Comparison of ENCODE assay signal across 12 cellular contexts in genomic region chr1:212611000-212611636, GRCh38. TPM values are rescaled to one million over a fixed set of nuclear protein-coding genes. Genes with fewer than 3 reads are reported as not detected.
DNase-seq lines count a peak whose midpoint lies in the region; ATAC-seq and TF ChIP-seq lines count a peak whose summit lies in the region.
"Had no signal": no experiment of that assay in that cellular context is flagged by ENCODE, and none has a peak within 500 bp of the region (broad histone marks: within the 10 kb centered on the region; RNA-seq: fewer than 3 reads in every experiment).

No MANE protein-coding gene starts in this region.

- H3K36me3 ChIP-seq in Panc1 (ENCODE audit: control insufficient read depth, insufficient read depth, low read length) (no peaks in the 10 kb centered on the region), endocrine pancreas (ENCODE audit: control insufficient read depth, insufficient read depth, low read length) (peaks cover 3% of the 10 kb centered on the region), mesendoderm (ENCODE audit: control insufficient read depth, insufficient read depth, low read length) (no peaks in the 10 kb centered on the region)
- H3K36me3 ChIP-seq: WERI-Rb-1 had no signal

- WGBS in mesendoderm (ENCODE audit: extremely low coverage, insufficient coverage, low lambda C conversion rate) = no CpG with 5 or more reads among the region's 2 CpGs

- H3K9ac ChIP-seq in endocrine pancreas (ENCODE audit: control insufficient read depth, insufficient read depth, low read length) (no peak overlapping the region), mesendoderm (ENCODE audit: low read length) (no peak overlapping the region)

- no peak for ATAC-seq in activated T-cell treated with anti-CD3 and anti-CD28 coated beads, Interleukin-2, amount 50 U/mL, for 4 hours
- no peak for ATAC-seq in Panc1
- ATAC-seq in stimulated activated naive CD8-positive, alpha-beta T cell treated with anti-CD3 and anti-CD28 coated beads, Interleukin-15, amount 100 ng/mL, for 72 hours = no peak
- ATAC-seq: esophagus mucosa, left colon had no signal

- no TSS peak for BruUV-seq in Panc1 (replicated peaks; lab: Mats Ljungman, UMichigan)

- H3K23ac ChIP-seq in mesendoderm (ENCODE audit: low read length) = no peak overlapping the region

- DNase-seq in activated T-cell treated with anti-CD3 and anti-CD28 coated beads, Interleukin-2, amount 50 U/mL, for 4 hours = no peak
- DNase-seq in activated T-cell treated with anti-CD3 and anti-CD28 coated beads, Interleukin-2, amount 50 U/mL, for 1 hour = no peak
- DNase-seq in Panc1 (ENCODE audit: low read depth, low spot score) (no peak), caudate nucleus (lab: John Stamatoyannopoulos, UW) (no peak), mesendoderm (no peak), SIG-M5 treated with dmso at 0.1 percent for 504 hours (lab: John Stamatoyannopoulos, UW; ENCODE audit: unreplicated experiment) (no peak)
- DNase-seq in stimulated activated naive CD8-positive, alpha-beta T cell treated with anti-CD3 and anti-CD28 coated beads, Interleukin-15, amount 100 ng/mL, for 72 hours = no peak
- DNase-seq: left colon, WERI-Rb-1 had no signal

- no peak for TF ChIP-seq CTCF in Panc1 (IDR thresholded peaks at IDR 0.05)

- no peak overlapping the region for H3K18ac ChIP-seq in mesendoderm (ENCODE audit: low read length)

- no peak overlapping the region for H2BK15ac ChIP-seq in mesendoderm (replicated peaks; ENCODE audit: low read depth)

- H3K27ac Mint-ChIP-seq in stimulated activated naive CD8-positive, alpha-beta T cell treated with anti-CD3 and anti-CD28 coated beads, Interleukin-15, amount 100 ng/mL, for 72 hours = peak overlapping the region; percentile 88 to 100

- H3K56ac ChIP-seq in mesendoderm (ENCODE audit: low read length) = no peak overlapping the region

- no peak overlapping the region for H4K8ac ChIP-seq in mesendoderm (ENCODE audit: low read depth, low read length)

- H3K4me3 ChIP-seq in Panc1 (ENCODE audit: low read depth in 2 of 2, low read length in 2 of 2) (peak overlapping the region; percentile 74 to 84), endocrine pancreas (ENCODE audit: control insufficient read depth, insufficient read depth, low read length) (peak overlapping the region; percentile 79), mesendoderm (ENCODE audit: low read length) (no peak overlapping the region)

- H3K4me1 ChIP-seq in Panc1 (ENCODE audit: control insufficient read depth, insufficient read depth, low read length) (peaks cover 18% of the 10 kb centered on the region), endocrine pancreas (ENCODE audit: control insufficient read depth, insufficient read depth, low read length) (no peaks in the 10 kb centered on the region), mesendoderm (ENCODE audit: control insufficient read depth, low read depth, low read length) (peaks cover 14% of the 10 kb centered on the region)

- peaks cover 37% of the 10 kb centered on the region for H3K79me2 ChIP-seq in mesendoderm (ENCODE audit: control insufficient read depth, insufficient read depth, low read length)

- H3K27me3 ChIP-seq in Panc1 (ENCODE audit: control insufficient read depth, insufficient read depth, low read length) = peaks cover 16% of the 10 kb centered on the region
- H3K27me3 ChIP-seq in endocrine pancreas (ENCODE audit: control insufficient read depth, insufficient read depth, low read length) = peaks cover 5% of the 10 kb centered on the region
- peaks cover 10% of the 10 kb centered on the region for H3K27me3 ChIP-seq in mesendoderm (ENCODE audit: insufficient read depth, low read length, poor library complexity)

- no peak overlapping the region for H2BK120ac ChIP-seq in mesendoderm (ENCODE audit: low read depth, low read length)

- no peak overlapping the region for H3K4ac ChIP-seq in mesendoderm (ENCODE audit: low read depth, low read length)

- H3K27ac ChIP-seq in Panc1 (ENCODE audit: low read length) = no peak overlapping the region
- H3K27ac ChIP-seq in caudate nucleus (ENCODE audit: low read depth, low read length) = no peak overlapping the region
- no peak overlapping the region for H3K27ac ChIP-seq in mesendoderm (ENCODE audit: low read depth, low read length)
- H3K27ac ChIP-seq: C4-2B, WERI-Rb-1 had no signal

- CTCF ChIA-PET in Panc1 (lab: Charles Lee) = no interaction called here

- no peak overlapping the region for H4K5ac ChIP-seq in mesendoderm (ENCODE audit: low read length)

- POLR2A ChIA-PET in Panc1 (lab: Charles Lee) = interaction anchor here (0.6 to 1.1 kb wide), 2 partner anchors 132 to 427 kb away, joined by 3 to 6 read pairs; no protein-coding TSS in a partner anchor

- no peaks in the 10 kb centered on the region for H3K9me3 ChIP-seq in Panc1 (ENCODE audit: control insufficient read depth, insufficient read depth, low read depth, low read length)
- H3K9me3 ChIP-seq in endocrine pancreas (ENCODE audit: control insufficient read depth, low read length) = no peaks in the 10 kb centered on the region

- H3K79me1 ChIP-seq in mesendoderm (ENCODE audit: low read length) = peaks cover 16% of the 10 kb centered on the region

- H3K4me2 ChIP-seq in mesendoderm (ENCODE audit: low read length) = no peak overlapping the region

- no peak overlapping the region for H2BK5ac ChIP-seq in mesendoderm (ENCODE audit: low read length)

- H3K9me3 Mint-ChIP-seq in activated T-cell treated with anti-CD3 and anti-CD28 coated beads, Interleukin-2, amount 50 U/mL, for 4 hours = no peaks in the 10 kb centered on the region
- no peaks in the 10 kb centered on the region for H3K9me3 Mint-ChIP-seq in stimulated activated naive CD8-positive, alpha-beta T cell treated with anti-CD3 and anti-CD28 coated beads, Interleukin-15, amount 100 ng/mL, for 72 hours

- peak overlapping the region; percentile 92 for H3K4me3 Mint-ChIP-seq in activated T-cell treated with anti-CD3 and anti-CD28 coated beads, Interleukin-2, amount 50 U/mL, for 4 hours
- peak overlapping the region; percentile 91 to 92 for H3K4me3 Mint-ChIP-seq in stimulated activated naive CD8-positive, alpha-beta T cell treated with anti-CD3 and anti-CD28 coated beads, Interleukin-15, amount 100 ng/mL, for 72 hours

- peaks cover 47% of the 10 kb centered on the region for H3K4me1 Mint-ChIP-seq in activated T-cell treated with anti-CD3 and anti-CD28 coated beads, Interleukin-2, amount 50 U/mL, for 4 hours (ENCODE audit: low read depth)
- peaks cover 76% of the 10 kb centered on the region for H3K4me1 Mint-ChIP-seq in stimulated activated naive CD8-positive, alpha-beta T cell treated with anti-CD3 and anti-CD28 coated beads, Interleukin-15, amount 100 ng/mL, for 72 hours

- in situ Hi-C loops in Panc1 (cut with HindIII; ENCODE audit: low pct_unique_long_range_greater_than_20kb, low sequenced_read_pairs) = no loop called here

- peaks cover 14% of the 10 kb centered on the region for H3K36me3 Mint-ChIP-seq in activated T-cell treated with anti-CD3 and anti-CD28 coated beads, Interleukin-2, amount 50 U/mL, for 4 hours (ENCODE audit: insufficient read depth)

- H2AK5ac ChIP-seq in mesendoderm (ENCODE audit: low read length) = no peak overlapping the region

- H3K27me3 Mint-ChIP-seq in activated T-cell treated with anti-CD3 and anti-CD28 coated beads, Interleukin-2, amount 50 U/mL, for 4 hours (ENCODE audit: low read depth) = peaks cover 25% of the 10 kb centered on the region
- H3K27me3 Mint-ChIP-seq in stimulated activated naive CD8-positive, alpha-beta T cell treated with anti-CD3 and anti-CD28 coated beads, Interleukin-15, amount 100 ng/mL, for 72 hours = peaks cover 20% of the 10 kb centered on the region

- intact Hi-C loops in Panc1 (cut with micrococcal nuclease; ENCODE audit: unreplicated experiment) = no loop called here

RNA-seq across cellular contexts. Expression of gene ATF3, which starts 2.6 kb away (rescaled TPM):
- 10 to 100 TPM; 14.8 to 27.2 (median 16.8) TPM for total RNA-seq in activated T-cell treated with anti-CD3 and anti-CD28 coated beads, Interleukin-2, amount 50 U/mL, for 4 hours
- total RNA-seq in Panc1 (2021; ENCODE audit: unreplicated experiment) = 13.3 TPM
- 8.6 TPM for polyA plus RNA-seq in Panc1 (2012; ENCODE audit: insufficient read length)
- polyA plus RNA-seq in mesendoderm (2013, experiment 1 of 2) = 19.0 TPM
- polyA plus RNA-seq in mesendoderm (2013, experiment 2 of 2) = 21.3 TPM
